ENCODE assay signal across 16 cellular contexts in genomic region chr9:28086881-28087280, GRCh38.
"Had no signal": no experiment of that assay in that cellular context is flagged by ENCODE, and none has a peak within 500 bp of the region (broad histone marks: within the 10 kb centered on the region; RNA-seq: fewer than 3 reads in every experiment).

No MANE protein-coding gene starts in this region.

- H3K27ac Mint-ChIP-seq: activated CD8-positive, alpha-beta T cell treated with anti-CD3 and anti-CD28 coated beads, Interleukin-2, amount 10 ng/mL, durations not matched to agents 7 days and 5 days; T-helper 1 cell treated with Interleukin-12 subunit alpha and Interleukin-12 subunit beta and Interleukin-4 antibody, amounts not matched to agents 30 μg/mL and 1 μg/mL, for 36 hours had no signal

- H3K4me1 ChIP-seq: Peyer's patch had no signal

- H3K4me1 Mint-ChIP-seq: central memory CD8-positive, alpha-beta T cell had no signal

- H3K9me3 ChIP-seq: Peyer's patch had no signal

- H3K36me3 ChIP-seq: Peyer's patch had no signal

- H3K4me3 ChIP-seq: Peyer's patch had no signal

- H3K27ac ChIP-seq: Peyer's patch had no signal

- ATAC-seq: activated CD4-positive, CD25-positive, alpha-beta regulatory T cell treated with anti-CD3 and anti-CD28 coated beads, Interleukin-2, amount 50 U/mL, for 24 hours; activated CD8-positive, alpha-beta T cell treated with anti-CD3 and anti-CD28 coated beads, Interleukin-2, amount 10 ng/mL, durations not matched to agents 7 days and 5 days had no signal

- H3K4me3 Mint-ChIP-seq: activated CD8-positive, alpha-beta T cell treated with anti-CD3 and anti-CD28 coated beads, Interleukin-2, amount 10 ng/mL, durations not matched to agents 7 days and 5 days; central memory CD8-positive, alpha-beta T cell; T-helper 1 cell treated with Interleukin-12 subunit alpha and Interleukin-12 subunit beta and Interleukin-4 antibody, amounts not matched to agents 30 μg/mL and 1 μg/mL, for 36 hours had no signal

- DNase-seq: activated CD4-positive, alpha-beta T cell treated with anti-CD3 and anti-CD28 coated beads for 4 hours; activated CD8-positive, alpha-beta memory T cell treated with anti-CD3 and anti-CD28 coated beads, Interleukin-2, amount 50 U/mL, for 48 hours; activated CD8-positive, alpha-beta T cell treated with anti-CD3 and anti-CD28 coated beads, Interleukin-2, amount 10 ng/mL, durations not matched to agents 7 days and 5 days; activated naive CD4-positive, alpha-beta T cell treated with anti-CD3 and anti-CD28 coated beads, Interleukin-2, amount 50 U/mL, for 16 hours; activated T-cell treated with anti-CD3 and anti-CD28 coated beads, Interleukin-2, amount 50 U/mL, for 1 hour; aorta; MM.1S; NCI-H1417; NCI-H1930; NCI-H526; NCI-H82; Peyer's patch; SHP77 treated with DMSO at 0.1 percent for 48 hours had no signal

- H3K27me3 ChIP-seq: Peyer's patch had no signal

- H3K27me3 Mint-ChIP-seq: central memory CD8-positive, alpha-beta T cell had no signal
